ENCODE assay signal across 15 cellular contexts in genomic region chr1:16011936-16012589, GRCh38. TPM values are rescaled to one million over a fixed set of nuclear protein-coding genes. Genes with fewer than 3 reads are reported as not detected.
DNase-seq lines count a peak whose midpoint lies in the region; ATAC-seq, FAIRE-seq and TF ChIP-seq lines count a peak whose summit lies in the region.
"Had no signal": no experiment of that assay in that cellular context is flagged by ENCODE, and none has a peak within 500 bp of the region (broad histone marks: within the 10 kb centered on the region; RNA-seq: fewer than 3 reads in every experiment).

No MANE protein-coding gene starts in this region.

- CTCF ChIA-PET in GM12878 (lab: Yijun Ruan, JAX) = interaction anchor here (0.6 to 7.5 kb wide), 7 partner anchors 20 to 220 kb away, joined by 3 to 81 read pairs (median 4); no protein-coding TSS in a partner anchor

- FAIRE-seq in GM12878 (lab: Jason Lieb, UNC) = no peak

- POLR2A ChIA-PET in GM12878 (lab: Charles Lee) = interaction anchor here (1.0 to 1.6 kb wide), 2 partner anchors 37 to 46 kb away, joined by 3 to 4 read pairs; no protein-coding TSS in a partner anchor

- H3K36me3 ChIP-seq in GM12878 (ENCODE audit: control insufficient read depth in 2 of 2, insufficient read depth in 2 of 2, low read length in 1 of 2) (no peaks in the 10 kb centered on the region), lung (ENCODE audit: control insufficient read depth in 2 of 2, insufficient read depth in 2 of 2, low read length in 2 of 2) (no peaks in the 10 kb centered on the region), testis (ENCODE audit: low read depth, missing control alignments) (no peaks in the 10 kb centered on the region)

- no peak for TF ChIP-seq CTCF in GM12878 (IDR thresholded peaks at IDR 0.05 in 2 of 3, conservative IDR thresholded peaks at IDR 0.05 in 1 of 3; ENCODE audit: control insufficient read depth in 2 of 3, extremely low read depth in 1 of 3, insufficient read depth in 1 of 3, low read depth in 3 of 3, low read length in 3 of 3)
- no peak for TF ChIP-seq CTCF in lung (IDR thresholded peaks at IDR 0.05; ENCODE audit: control extremely low read depth, extremely low read depth)
- TF ChIP-seq CTCF in testis (IDR thresholded peaks at IDR 0.05) = no peak

- H3K4me1 Mint-ChIP-seq in activated T-cell treated with anti-CD3 and anti-CD28 coated beads, Interleukin-2, amount 50 U/mL, for 72 hours (ENCODE audit: low read depth) = peaks cover 8% of the 10 kb centered on the region

- 78% methylated on average over 11 of the region's 11 CpGs for WGBS in GM12878 (ENCODE audit: insufficient coverage, insufficient replicate concordance, low lambda C conversion rate, missing lambda C conversion rate)
- 91 to 97% methylated on average over 11 of the region's 11 CpGs for WGBS in lung, 2 donors
- 84 to 88% methylated on average over 11 of the region's 11 CpGs for WGBS in testis, 2 donors

- RAD21 ChIA-PET in GM12878 (lab: Charles Lee; ENCODE audit: unreplicated experiment) = interaction anchor here (0.8 kb wide), 1 partner anchor 217 kb away, joined by 3 read pairs; no protein-coding TSS in a partner anchor

- intact Hi-C loops in GM12878 (cut with micrococcal nuclease; ENCODE audit: unreplicated experiment) = no loop called here
- intact Hi-C loops in testis (cut with DNase I; ENCODE audit: low total_unique reads) = no loop called here

- peak overlapping the region; percentile 32 to 61 for H3K4me3 Mint-ChIP-seq in activated T-cell treated with anti-CD3 and anti-CD28 coated beads, Interleukin-2, amount 50 U/mL, for 72 hours

- H3K36me3 Mint-ChIP-seq in activated T-cell treated with anti-CD3 and anti-CD28 coated beads, Interleukin-2, amount 50 U/mL, for 72 hours (ENCODE audit: insufficient read depth in 2 of 2) = no peaks in the 10 kb centered on the region
- H3K36me3 Mint-ChIP-seq: activated CD4-positive, alpha-beta memory T cell treated with anti-CD3 and anti-CD28 coated beads for 36 hours had no signal

- DNase-seq in activated T-cell treated with anti-CD3 and anti-CD28 coated beads, Interleukin-2, amount 50 U/mL, for 72 hours = no peak
- DNase-seq in activated T-cell treated with anti-CD3 and anti-CD28 coated beads for 4 hours = no peak
- DNase-seq in GM12878 (ENCODE audit: low read depth, low spot score) = no peak
- DNase-seq in lung (ENCODE audit: low spot score) = no peak
- no peak for DNase-seq in testis
- no peak for DNase-seq in NCI-H2196 treated with DMSO at 0.1 percent for 48 hours (lab: John Stamatoyannopoulos, UW; ENCODE audit: unreplicated experiment)
- DNase-seq in T1000 (lab: John Stamatoyannopoulos, UW) = no peak
- DNase-seq: GOT3, NCI-H526 had no signal

- H3K9me3 ChIP-seq in GM12878 (replicated peaks; ENCODE audit: control insufficient read depth, insufficient read depth, low read length) = no peaks in the 10 kb centered on the region
- H3K9me3 ChIP-seq in lung (ENCODE audit: control insufficient read depth in 2 of 2, insufficient read depth in 1 of 2, low read length in 1 of 2) = no peaks in the 10 kb centered on the region
- H3K9me3 ChIP-seq in testis = no peaks in the 10 kb centered on the region

- ATAC-seq in activated T-cell treated with anti-CD3 and anti-CD28 coated beads, Interleukin-2, amount 50 U/mL, for 72 hours (replicated peaks in 1 of 2) = no peak
- ATAC-seq in GM12878 (no peak), lung (ENCODE audit: insufficient read depth, low FRiP score) (no peak), HG03135 (IDR thresholded peaks at IDR 0.05; ENCODE audit: unreplicated experiment) (no peak)
- ATAC-seq: SK-N-SH treated with all-trans-retinoic acid at 6 μM for 48 hours had no signal

- TF ChIP-seq EP300 in GM12878 (IDR thresholded peaks at IDR 0.05; ENCODE audit: borderline replicate concordance in 1 of 2, control insufficient read depth in 1 of 2, low read depth in 2 of 2, low read length in 2 of 2) = no peak

- peak overlapping the region; percentile 63; the same call in 1 of the 2 replicates for H3K4me3 ChIP-seq in GM12878
- no peak overlapping the region for H3K4me3 ChIP-seq in lung
- H3K4me3 ChIP-seq in testis = peak overlapping the region in 1 of 2 donors; percentile 58

- H3K27me3 Mint-ChIP-seq in activated T-cell treated with anti-CD3 and anti-CD28 coated beads, Interleukin-2, amount 50 U/mL, for 72 hours (ENCODE audit: low read depth) = peaks cover 15% of the 10 kb centered on the region

- TF ChIP-seq RAD21 in GM12878 (IDR thresholded peaks at IDR 0.05; ENCODE audit: insufficient read depth, low read depth, low read length) = no peak

- peaks cover 33% of the 10 kb centered on the region for H3K4me1 ChIP-seq in GM12878 (ENCODE audit: control insufficient read depth, insufficient read depth, low read length)
- H3K4me1 ChIP-seq in lung (ENCODE audit: control insufficient read depth in 2 of 2, insufficient read depth in 2 of 2, low read length in 2 of 2) = peaks cover 0 to 4% of the 10 kb centered on the region in 2 donors
- peaks cover 49% of the 10 kb centered on the region for H3K4me1 ChIP-seq in testis

- no peaks in the 10 kb centered on the region for H4K20me1 ChIP-seq in GM12878 (ENCODE audit: control insufficient read depth, insufficient read depth)

- in situ Hi-C loops in GM12878 (cut with MboI) = no loop called here

- H3K27me3 ChIP-seq in GM12878 (replicated peaks in 1 of 2; ENCODE audit: control insufficient read depth in 2 of 2, insufficient read depth in 2 of 2, low read length in 1 of 2) (no peaks in the 10 kb centered on the region), lung (ENCODE audit: control insufficient read depth, insufficient read depth) (no peaks in the 10 kb centered on the region), testis (no peaks in the 10 kb centered on the region)

- H3K9ac ChIP-seq in GM12878 (ENCODE audit: control insufficient read depth, insufficient read depth, low read length) = peak overlapping the region; percentile 50; the same call in 1 of the 2 replicates

- H3K27ac Mint-ChIP-seq in activated T-cell treated with anti-CD3 and anti-CD28 coated beads, Interleukin-2, amount 50 U/mL, for 72 hours = no peak overlapping the region
- H3K27ac Mint-ChIP-seq: activated CD4-positive, alpha-beta memory T cell treated with anti-CD3 and anti-CD28 coated beads for 36 hours had no signal

- H3K9me3 Mint-ChIP-seq in activated T-cell treated with anti-CD3 and anti-CD28 coated beads, Interleukin-2, amount 50 U/mL, for 72 hours = no peaks in the 10 kb centered on the region
- H3K9me3 Mint-ChIP-seq: activated CD4-positive, alpha-beta memory T cell treated with anti-CD3 and anti-CD28 coated beads for 36 hours had no signal

- no TSS peak for BruUV-seq in GM12878 (replicated peaks; lab: Mats Ljungman, UMichigan)

- H2AFZ ChIP-seq in GM12878 (ENCODE audit: control insufficient read depth, low read depth, low read length) = peak overlapping the region; percentile 73; the same call in 1 of the 2 replicates

- H3K4me2 ChIP-seq in GM12878 (ENCODE audit: control insufficient read depth, insufficient read depth) = peak overlapping the region; percentile 90

- H3K79me2 ChIP-seq in GM12878 (ENCODE audit: control insufficient read depth, insufficient read depth, low read length) = no peaks in the 10 kb centered on the region

- TF ChIP-seq POLR2A in GM12878 (IDR thresholded peaks at IDR 0.05; ENCODE audit: low read depth, low read length) = no peak
- no peak for TF ChIP-seq POLR2A in testis (IDR thresholded peaks at IDR 0.05)

- SMC1A ChIA-PET in GM12878 (lab: Charles Lee; ENCODE audit: uncharacterized antibody, unreplicated experiment) = interaction anchor here (0.8 to 4.3 kb wide), 7 partner anchors 21 to 218 kb away, joined by 3 to 17 read pairs (median 3); no protein-coding TSS in a partner anchor

- no peak overlapping the region; the same call in 1 of the 2 replicates for H3K27ac ChIP-seq in GM12878 (ENCODE audit: control insufficient read depth, insufficient read depth)
- H3K27ac ChIP-seq in lung (ENCODE audit: low read depth in 1 of 2, low read length in 1 of 2) = peak overlapping the region; percentile 18 to 68
- H3K27ac ChIP-seq in testis = peak overlapping the region; percentile 47 to 68

RNA-seq across cellular contexts. Expression of gene HSPB7, which starts 5.8 kb away (rescaled TPM):
- total RNA-seq in activated T-cell treated with anti-CD3 and anti-CD28 coated beads, Interleukin-2, amount 50 U/mL, for 72 hours = not detected
- not detected in 2 replicates for total RNA-seq in GM12878 (2013; cell fraction: nucleolus; rRNA removed)
- not detected in 2 replicates for total RNA-seq in GM12878 (2014; rRNA removed)
- total RNA-seq in GM12878 (2014; rRNA removed; fragmentation: Illumina TruSeq; extraction: Trizol) = not detected in 2 replicates
- 0.21 TPM in 1 of 2 replicates, not detected in the other for total RNA-seq in GM12878 (2021)
- polyA plus RNA-seq in GM12878 (2011; ENCODE audit: low read depth) = not detected
- polyA plus RNA-seq in GM12878 (2011; rRNA removed) = not detected in 2 replicates
- not detected in 2 replicates for polyA plus RNA-seq in GM12878 (2011; cell fraction: cytosol; rRNA removed)
- not detected in 2 replicates for polyA plus RNA-seq in GM12878 (2011; cell fraction: nucleus; rRNA removed)
- polyA plus RNA-seq in GM12878 (2012) = 0.08 and 0.27 TPM in 2 replicates
- polyA plus RNA-seq in GM12878 (2014; fragmentation: Illumina TruSeq; extraction: Trizol) = not detected in 2 replicates
- not detected for polyA plus RNA-seq in GM12878 (2014; fragmentation: Nextera tagmentation; extraction: Ambion mirVana)
- not detected in 2 replicates for polyA plus RNA-seq in GM12878 (2014; rRNA removed)
- polyA plus RNA-seq in GM12878 (2016; fragmentation: Nextera tagmentation; extraction: Ambion mirVana) = under 1 TPM in 1 of 2 experiments, not detected in 1; 0.34 TPM
- not detected in 2 replicates for polyA minus RNA-seq in GM12878 (2011; rRNA and poly(A)+ RNA removed)
- not detected in 2 replicates for polyA minus RNA-seq in GM12878 (2011; cell fraction: cytosol; rRNA and poly(A)+ RNA removed)
- 0.12 TPM in 1 of 2 replicates, not detected in the other for polyA minus RNA-seq in GM12878 (2011; cell fraction: nucleus; rRNA and poly(A)+ RNA removed)
- 10 to 100 TPM in 1 of 2 donors, 1 to 10 TPM in 1; 2.4 to 34.2 TPM for total RNA-seq in lung
- polyA plus RNA-seq in lung = 10 to 100 TPM; 11.2 to 11.5 TPM
- 10 to 100 TPM in 1 of 2 donors, 1 to 10 TPM in 1; 9.0 to 11.7 TPM for total RNA-seq in testis
- polyA plus RNA-seq in testis (ENCODE audit: insufficient read depth, low read depth, low replicate concordance) = 31.2 TPM
- total RNA-seq: A673; activated CD4-positive, alpha-beta memory T cell treated with anti-CD3 and anti-CD28 coated beads for 36 hours; kidney epithelial cell; pulmonary artery endothelial cell had no signal

RNA-seq across cellular contexts. Expression of gene SRARP, which starts 8.0 kb away (rescaled TPM):
- total RNA-seq in activated T-cell treated with anti-CD3 and anti-CD28 coated beads, Interleukin-2, amount 50 U/mL, for 72 hours = not detected
- total RNA-seq in GM12878 (2013; cell fraction: nucleolus; rRNA removed) = not detected in 2 replicates
- total RNA-seq in GM12878 (2014; rRNA removed) (not detected in 2 replicates), GM12878 (2014; rRNA removed; fragmentation: Illumina TruSeq; extraction: Trizol) (not detected in 2 replicates), GM12878 (2021) (not detected in 2 replicates), lung (not detected), testis (under 1 TPM in 1 of 2 donors, not detected in 1; 0.16 TPM)
- not detected for polyA plus RNA-seq in GM12878 (2011; ENCODE audit: low read depth)
- polyA plus RNA-seq in GM12878 (2011; rRNA removed) (0.03 TPM in 1 of 2 replicates, not detected in the other), GM12878 (2014; fragmentation: Illumina TruSeq; extraction: Trizol) (not detected in 2 replicates), GM12878 (2014; fragmentation: Nextera tagmentation; extraction: Ambion mirVana) (not detected), GM12878 (2014; rRNA removed) (0.06 TPM in 1 of 2 replicates, not detected in the other), GM12878 (2016; fragmentation: Nextera tagmentation; extraction: Ambion mirVana) (not detected), lung (under 1 TPM in 1 of 2 donors, not detected in 1; 0.16 TPM), testis (ENCODE audit: insufficient read depth, low read depth, low replicate concordance) (not detected)
- polyA plus RNA-seq in GM12878 (2011; cell fraction: cytosol; rRNA removed) = 0.01 and 0.02 TPM in 2 replicates
- 0.03 TPM in 1 of 2 replicates, not detected in the other for polyA plus RNA-seq in GM12878 (2011; cell fraction: nucleus; rRNA removed)
- polyA plus RNA-seq in GM12878 (2012) = not detected in 2 replicates
- not detected in 2 replicates for polyA minus RNA-seq in GM12878 (2011; rRNA and poly(A)+ RNA removed)
- polyA minus RNA-seq in GM12878 (2011; cell fraction: cytosol; rRNA and poly(A)+ RNA removed) = not detected in 2 replicates
- polyA minus RNA-seq in GM12878 (2011; cell fraction: nucleus; rRNA and poly(A)+ RNA removed) = not detected in 2 replicates
- total RNA-seq: A673; activated CD4-positive, alpha-beta memory T cell treated with anti-CD3 and anti-CD28 coated beads for 36 hours; kidney epithelial cell; pulmonary artery endothelial cell had no signal

RNA-seq across cellular contexts. Expression of gene CLCNKA, which starts 9.8 kb away (rescaled TPM):
- total RNA-seq in activated T-cell treated with anti-CD3 and anti-CD28 coated beads, Interleukin-2, amount 50 U/mL, for 72 hours = not detected
- 1.7 and 1.8 TPM in 2 replicates for total RNA-seq in GM12878 (2013; cell fraction: nucleolus; rRNA removed)
- total RNA-seq in GM12878 (2014; rRNA removed) = not detected in 2 replicates
- not detected in 2 replicates for total RNA-seq in GM12878 (2014; rRNA removed; fragmentation: Illumina TruSeq; extraction: Trizol)
- 0.08 TPM in 1 of 2 replicates, not detected in the other for total RNA-seq in GM12878 (2021)
- polyA plus RNA-seq in GM12878 (2011; ENCODE audit: low read depth) = 0.13 TPM
- 0.05 and 0.06 TPM in 2 replicates for polyA plus RNA-seq in GM12878 (2011; rRNA removed)
- 0.04 and 0.25 TPM in 2 replicates for polyA plus RNA-seq in GM12878 (2011; cell fraction: cytosol; rRNA removed)
- 1.8 and 2.5 TPM in 2 replicates for polyA plus RNA-seq in GM12878 (2011; cell fraction: nucleus; rRNA removed)
- 0.25 and 0.26 TPM in 2 replicates for polyA plus RNA-seq in GM12878 (2012)
- polyA plus RNA-seq in GM12878 (2014; fragmentation: Illumina TruSeq; extraction: Trizol) = not detected in 2 replicates
- polyA plus RNA-seq in GM12878 (2014; fragmentation: Nextera tagmentation; extraction: Ambion mirVana) = under 1 TPM in 1 of 2 experiments, not detected in 1; 0.02 TPM
- polyA plus RNA-seq in GM12878 (2014; rRNA removed) = 0.10 and 0.23 TPM in 2 replicates
- under 1 TPM in 1 of 2 experiments, not detected in 1; 0.15 TPM for polyA plus RNA-seq in GM12878 (2016; fragmentation: Nextera tagmentation; extraction: Ambion mirVana)
- 0.52 TPM in 1 of 2 replicates, not detected in the other for polyA minus RNA-seq in GM12878 (2011; rRNA and poly(A)+ RNA removed)
- polyA minus RNA-seq in GM12878 (2011; cell fraction: cytosol; rRNA and poly(A)+ RNA removed) = not detected in 2 replicates
- 0.19 and 1.2 TPM in 2 replicates for polyA minus RNA-seq in GM12878 (2011; cell fraction: nucleus; rRNA and poly(A)+ RNA removed)
- total RNA-seq in lung = 1 to 10 TPM in 1 of 2 donors, not detected in 1; 1.3 TPM
- polyA plus RNA-seq in lung = under 1 TPM; 0.10 to 0.17 TPM
- total RNA-seq in testis = 1 to 10 TPM; 6.5 to 6.9 TPM
- 9.9 TPM for polyA plus RNA-seq in testis (ENCODE audit: insufficient read depth, low read depth, low replicate concordance)
- total RNA-seq: A673; activated CD4-positive, alpha-beta memory T cell treated with anti-CD3 and anti-CD28 coated beads for 36 hours; kidney epithelial cell; pulmonary artery endothelial cell had no signal

RNA-seq across cellular contexts. Expression of gene CLCNKB, which starts 31.5 kb away (rescaled TPM):
- total RNA-seq in activated T-cell treated with anti-CD3 and anti-CD28 coated beads, Interleukin-2, amount 50 U/mL, for 72 hours = not detected
- total RNA-seq in GM12878 (2013; cell fraction: nucleolus; rRNA removed) = not detected in 2 replicates
- total RNA-seq in GM12878 (2014; rRNA removed) (not detected in 2 replicates), GM12878 (2014; rRNA removed; fragmentation: Illumina TruSeq; extraction: Trizol) (not detected in 2 replicates), GM12878 (2021) (not detected in 2 replicates), lung (1 to 10 TPM in 1 of 2 donors, under 1 TPM in 1; 0.37 to 1.9 TPM), testis (1 to 10 TPM; 3.7 to 4.2 TPM)
- not detected for polyA plus RNA-seq in GM12878 (2011; ENCODE audit: low read depth)
- polyA plus RNA-seq in GM12878 (2011; rRNA removed) (not detected in 2 replicates), GM12878 (2014; fragmentation: Illumina TruSeq; extraction: Trizol) (not detected in 2 replicates), GM12878 (2014; fragmentation: Nextera tagmentation; extraction: Ambion mirVana) (under 1 TPM in 1 of 2 experiments, not detected in 1; 0.05 TPM), GM12878 (2014; rRNA removed) (not detected in 2 replicates), GM12878 (2016; fragmentation: Nextera tagmentation; extraction: Ambion mirVana) (not detected), lung (under 1 TPM; 0.06 to 0.22 TPM), testis (ENCODE audit: insufficient read depth, low read depth, low replicate concordance) (2.3 TPM)
- polyA plus RNA-seq in GM12878 (2011; cell fraction: cytosol; rRNA removed) = not detected in 2 replicates
- not detected in 2 replicates for polyA plus RNA-seq in GM12878 (2011; cell fraction: nucleus; rRNA removed)
- not detected in 2 replicates for polyA plus RNA-seq in GM12878 (2012)
- polyA minus RNA-seq in GM12878 (2011; rRNA and poly(A)+ RNA removed) = not detected in 2 replicates
- polyA minus RNA-seq in GM12878 (2011; cell fraction: cytosol; rRNA and poly(A)+ RNA removed) = not detected in 2 replicates
- not detected in 2 replicates for polyA minus RNA-seq in GM12878 (2011; cell fraction: nucleus; rRNA and poly(A)+ RNA removed)
- total RNA-seq: activated CD4-positive, alpha-beta memory T cell treated with anti-CD3 and anti-CD28 coated beads for 36 hours had no signal

RNA-seq across cellular contexts. Expression of gene ZBTB17, which starts 36.2 kb away (rescaled TPM):
- 10 to 100 TPM; 76.0 to 84.1 TPM for total RNA-seq in activated T-cell treated with anti-CD3 and anti-CD28 coated beads, Interleukin-2, amount 50 U/mL, for 72 hours
- total RNA-seq in GM12878 (2013; cell fraction: nucleolus; rRNA removed) = 91.0 and 100 TPM in 2 replicates
- 45.2 and 49.8 TPM in 2 replicates for total RNA-seq in GM12878 (2014; rRNA removed)
- total RNA-seq in GM12878 (2014; rRNA removed; fragmentation: Illumina TruSeq; extraction: Trizol) = 19.5 and 22.2 TPM in 2 replicates
- total RNA-seq in GM12878 (2021) = 51.0 and 59.4 TPM in 2 replicates
- polyA plus RNA-seq in GM12878 (2011; ENCODE audit: low read depth) = 20.6 TPM
- 19.4 and 40.4 TPM in 2 replicates for polyA plus RNA-seq in GM12878 (2011; rRNA removed)
- 56.9 and 90.5 TPM in 2 replicates for polyA plus RNA-seq in GM12878 (2011; cell fraction: cytosol; rRNA removed)
- polyA plus RNA-seq in GM12878 (2011; cell fraction: nucleus; rRNA removed) = 320 and 372 TPM in 2 replicates
- 33.1 and 40.1 TPM in 2 replicates for polyA plus RNA-seq in GM12878 (2012)
- polyA plus RNA-seq in GM12878 (2014; fragmentation: Illumina TruSeq; extraction: Trizol) = 3.9 and 11.1 TPM in 2 replicates
- polyA plus RNA-seq in GM12878 (2014; fragmentation: Nextera tagmentation; extraction: Ambion mirVana) = 1 to 10 TPM in 1 of 2 experiments, under 1 TPM in 1; 0.87 to 4.3 TPM
- polyA plus RNA-seq in GM12878 (2014; rRNA removed) = 43.7 and 59.6 TPM in 2 replicates
- 10 to 100 TPM; 36.9 to 44.1 TPM for polyA plus RNA-seq in GM12878 (2016; fragmentation: Nextera tagmentation; extraction: Ambion mirVana)
- polyA minus RNA-seq in GM12878 (2011; rRNA and poly(A)+ RNA removed) = 44.9 and 67.3 TPM in 2 replicates
- polyA minus RNA-seq in GM12878 (2011; cell fraction: cytosol; rRNA and poly(A)+ RNA removed) = 24.6 and 29.4 TPM in 2 replicates
- polyA minus RNA-seq in GM12878 (2011; cell fraction: nucleus; rRNA and poly(A)+ RNA removed) = 41.5 and 74.8 TPM in 2 replicates
- 10 to 100 TPM; 28.0 to 44.3 TPM for total RNA-seq in lung
- polyA plus RNA-seq in lung = 10 to 100 TPM; 44.2 to 47.1 TPM
- total RNA-seq in testis = 10 to 100 TPM; 60.2 to 65.8 TPM
- polyA plus RNA-seq in testis (ENCODE audit: insufficient read depth, low read depth, low replicate concordance) = 53.6 TPM
